Comparison of ENCODE assay signal across 23 cellular contexts in genomic region chr13:59384154-59384553, GRCh38.
"Had no signal": no experiment of that assay in that cellular context is flagged by ENCODE, and none has a peak within 500 bp of the region (broad histone marks: within the 10 kb centered on the region; RNA-seq: fewer than 3 reads in every experiment).

No MANE protein-coding gene starts in this region.

- H3K27me3 ChIP-seq: Peyer's patch, SJCRH30 had no signal

- H3K9me3 ChIP-seq: Peyer's patch, SJCRH30 had no signal

- H3K4me1 ChIP-seq: Peyer's patch, SJCRH30 had no signal

- H3K36me3 ChIP-seq: Peyer's patch, SJCRH30 had no signal

- DNase-seq: activated CD4-positive, alpha-beta memory T cell treated with anti-CD3 and anti-CD28 coated beads for 36 hours; activated CD4-positive, alpha-beta T cell treated with anti-CD3 and anti-CD28 coated beads, Interleukin-2, amount 10 ng/mL, durations not matched to agents 24 days and 14 days; activated CD8-positive, alpha-beta memory T cell treated with anti-CD3 and anti-CD28 coated beads for 24 hours; activated effector memory CD4-positive, alpha-beta T cell treated with anti-CD3 and anti-CD28 coated beads, Interleukin-2, amount 50 U/mL, for 16 hours; activated naive CD4-positive, alpha-beta T cell treated with anti-CD3 and anti-CD28 coated beads for 36 hours; activated T-cell treated with anti-CD3 and anti-CD28 coated beads, Interleukin-2, amount 50 U/mL, for 4 hours; amygdala; IMR-90; KG1; NCI-H1048; NCI-H146; NCI-H2029; NCI-H2107; NCI-H2171 treated with DMSO at 0.1 percent for 48 hours; NCI-H345; NCI-H510A; NCI-H526 treated with DMSO at 0.1 percent for 48 hours; NCI-H82; NK-92 treated with Interleukin-12 subunit alpha and Interleukin-12 subunit beta, amount 100 ng/mL, for 24 hours; Peyer's patch; Right ventricle myocardium superior; SJCRH30 had no signal

- H3K27ac ChIP-seq: Peyer's patch, RWPE1, SJCRH30 had no signal

- H3K4me3 ChIP-seq: Peyer's patch, SJCRH30 had no signal
